1 cellular context compared by ENCODE assay signal in genomic region chr11:78050964-78051831, GRCh38.
TF ChIP-seq lines count a peak whose summit lies in the region.

No MANE protein-coding gene starts in this region.

TF ChIP-seq in H1, 55 proteins besides CTCF, POLR2A, EP300 and RAD21:
- TF ChIP-seq NANOG (IDR thresholded peaks at IDR 0.05; ENCODE audit: insufficient read depth, low read depth, low read length, poor library complexity, severe bottlenecking) (no peak), CEBPB (IDR thresholded peaks at IDR 0.05; ENCODE audit: low read depth, low read length) (peak; percentile 30; the same call in 1 of the 2 replicates), TAF1 (IDR thresholded peaks at IDR 0.05; ENCODE audit: low read depth, low read length) (peak; percentile 23; the same call in 1 of the 2 replicates), SIN3A (conservative IDR thresholded peaks at IDR 0.05 in 1 of 2, IDR thresholded peaks at IDR 0.05 in 1 of 2; ENCODE audit: low read depth in 1 of 2, low read length in 2 of 2) (no peak), ZNF274 (IDR thresholded peaks at IDR 0.05; ENCODE audit: borderline replicate concordance, extremely low read depth, low read length) (no peak), EGR1 (IDR thresholded peaks at IDR 0.05; ENCODE audit: borderline replicate concordance, low read depth, low read length) (no peak), SP1 (IDR thresholded peaks at IDR 0.05; ENCODE audit: low read depth, low read length) (0 out of 2 replicates have a peak, but pooled peaks have one; percentile 7), ASH2L (IDR thresholded peaks at IDR 0.05; ENCODE audit: low read length) (peak; percentile 59), CBX8 (IDR thresholded peaks at IDR 0.05; ENCODE audit: borderline replicate concordance, low read depth, low read length) (no peak), TBP (IDR thresholded peaks at IDR 0.05; ENCODE audit: low read depth, low read length) (no peak), ATF3 (IDR thresholded peaks at IDR 0.05; ENCODE audit: insufficient read depth, low read depth, low read length) (0 out of 2 replicates have a peak, but pooled peaks have one; percentile 4), RFX5 (IDR thresholded peaks at IDR 0.05; ENCODE audit: borderline replicate concordance, low read depth, low read length) (no peak), BACH1 (IDR thresholded peaks at IDR 0.05; ENCODE audit: low read length) (no peak), RXRA (IDR thresholded peaks at IDR 0.05; ENCODE audit: insufficient read depth, low read depth, low read length) (no peak), RBBP5 (IDR thresholded peaks at IDR 0.05; ENCODE audit: borderline replicate concordance, low read depth, low read length) (no peak), SP4 (IDR thresholded peaks at IDR 0.05; ENCODE audit: low read length) (no peak), E2F6 (IDR thresholded peaks at IDR 0.05) (no peak), RNF2 (IDR thresholded peaks at IDR 0.05; ENCODE audit: borderline replicate concordance, low read depth, low read length, missing control alignments, poor library complexity, severe bottlenecking) (no peak)
